In the genomic region with DNA sequence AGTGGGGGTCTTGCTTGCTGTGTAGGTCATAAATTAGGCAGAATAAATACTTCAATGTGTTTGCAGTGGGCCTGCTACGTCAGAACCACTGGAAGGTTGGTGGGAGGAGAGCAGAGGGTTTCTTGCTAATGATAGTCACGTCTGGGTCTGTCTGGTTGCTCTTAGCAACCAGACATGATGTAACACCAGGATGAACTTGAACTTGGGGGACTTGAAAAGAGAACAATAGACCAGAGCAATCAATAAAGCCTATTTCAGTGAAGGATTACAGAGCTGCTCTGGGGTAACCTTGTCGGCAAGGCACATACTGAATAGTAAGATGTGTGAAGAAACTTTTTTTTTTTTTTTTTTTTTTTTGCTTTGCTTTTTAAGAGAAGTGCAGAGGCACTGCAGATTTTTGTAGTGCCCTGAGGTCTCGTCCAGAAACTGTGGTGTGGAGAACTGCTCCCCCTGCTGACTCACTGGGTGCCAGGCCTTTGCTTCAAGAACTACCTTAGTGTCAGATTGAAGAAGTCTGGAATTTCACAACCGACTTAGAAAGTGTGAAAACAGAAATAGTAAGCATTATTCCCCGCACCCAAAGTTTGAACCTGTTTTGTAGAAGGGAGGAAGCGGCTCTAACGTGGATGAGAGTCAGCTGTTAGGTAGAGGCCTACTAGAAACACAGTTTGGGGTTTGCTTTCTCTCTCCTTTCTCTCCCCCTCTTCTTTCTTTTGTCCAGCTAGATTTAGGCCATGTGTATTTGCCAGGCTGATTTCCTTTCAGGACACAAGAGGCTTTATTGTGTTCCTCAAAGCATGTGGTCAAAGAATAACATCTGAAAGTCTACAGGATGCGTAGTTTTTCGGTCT, we compare ENCODE assay signal across 8 cellular contexts.
DNase-seq lines count a peak whose midpoint lies in the region.

No MANE protein-coding gene starts in this region.

- no peak overlapping the region for H3K4me3 ChIP-seq in GM23248

- H3K36me3 ChIP-seq in GM23248 (ENCODE audit: low read depth), result no peaks in the 10 kb centered on the region

- H3F3A ChIP-seq in GM23248 (ENCODE audit: insufficient read depth), result 0 out of 2 replicates have a peak, but pooled peaks cover 7% of the 10 kb centered on the region

- WGBS in GM23248 (ENCODE audit: low coverage in 1 of 2, low lambda C conversion rate in 2 of 2, missing lambda C conversion rate in 2 of 2), 2 experiments, result 21 to 26% methylated on average over 10 of the region's 10 CpGs

- peaks cover 14% of the 10 kb centered on the region for H3K4me1 ChIP-seq in GM23248 (ENCODE audit: insufficient read depth)

- in situ Hi-C loops in GM23248 (cut with MboI), result loop anchor here (10.0 kb wide), 1 partner anchor 479 kb away; no protein-coding TSS in a partner anchor

- no peaks in the 10 kb centered on the region for H3K79me2 ChIP-seq in GM23248 (ENCODE audit: insufficient read depth)

- 0 out of 2 replicates have a peak overlapping the region, but pooled peaks have one; percentile 23 for H2AFZ ChIP-seq in GM23248

- H3K4me2 ChIP-seq in GM23248 (ENCODE audit: unreplicated experiment), result peak overlapping the region; percentile 43

- H3K27ac ChIP-seq in GM23248 (peak overlapping the region; percentile 46), substantia nigra (ENCODE audit: low read depth, low read length, poor library complexity, severe bottlenecking) (peak overlapping the region; percentile 62)

- peak; percentile 80 for DNase-seq in DMS 273 treated with DMSO at 0.1 percent for 48 hours (lab: John Stamatoyannopoulos, UW)
- peak; percentile 93 for DNase-seq in GM23248
- peak; percentile 73 for DNase-seq in M059J (ENCODE audit: low read depth)
- DNase-seq in SHP77 (lab: John Stamatoyannopoulos, UW), result peak; percentile 93 to 97
- DNase-seq in activated effector memory CD4-positive, alpha-beta T cell treated with Interleukin-2 at 50 U/mL for 16 hours, result peak; percentile 45
- DNase-seq in foreskin melanocyte, result peak; percentile 84
- DNase-seq in occipital lobe (lab: John Stamatoyannopoulos, UW), result peak; percentile 69
- peak in 47 of 49 donors; percentile 9 to 88 (median 73) for DNase-seq in substantia nigra (lab: John Stamatoyannopoulos, UW)

- H3K9ac ChIP-seq in GM23248, result peak overlapping the region; percentile 36

- H4K20me1 ChIP-seq in GM23248 (ENCODE audit: insufficient read depth), result no peaks in the 10 kb centered on the region

- no peaks in the 10 kb centered on the region for H3K9me2 ChIP-seq in GM23248 (ENCODE audit: insufficient read depth)

- no peaks in the 10 kb centered on the region for H3K27me3 ChIP-seq in GM23248 (replicated peaks; ENCODE audit: insufficient read depth)

- H3K9me3 ChIP-seq in GM23248 (ENCODE audit: low read depth), result no peaks in the 10 kb centered on the region

Comparison
In these comparisons a context has a peak if more than half of its experiments do, and no peak if none do; other contexts are left out.
1. DNase-seq: peak in every context shown above with its lines; median percentile 95 in SHP77; 93 in GM23248; 84 in foreskin melanocyte; 80 in DMS 273 treated with DMSO at 0.1 percent for 48 hours; 73 in M059J; 73 in substantia nigra; 69 in occipital lobe; 45 in activated effector memory CD4-positive, alpha-beta T cell treated with Interleukin-2 at 50 U/mL for 16 hours.